In the genomic region with DNA sequence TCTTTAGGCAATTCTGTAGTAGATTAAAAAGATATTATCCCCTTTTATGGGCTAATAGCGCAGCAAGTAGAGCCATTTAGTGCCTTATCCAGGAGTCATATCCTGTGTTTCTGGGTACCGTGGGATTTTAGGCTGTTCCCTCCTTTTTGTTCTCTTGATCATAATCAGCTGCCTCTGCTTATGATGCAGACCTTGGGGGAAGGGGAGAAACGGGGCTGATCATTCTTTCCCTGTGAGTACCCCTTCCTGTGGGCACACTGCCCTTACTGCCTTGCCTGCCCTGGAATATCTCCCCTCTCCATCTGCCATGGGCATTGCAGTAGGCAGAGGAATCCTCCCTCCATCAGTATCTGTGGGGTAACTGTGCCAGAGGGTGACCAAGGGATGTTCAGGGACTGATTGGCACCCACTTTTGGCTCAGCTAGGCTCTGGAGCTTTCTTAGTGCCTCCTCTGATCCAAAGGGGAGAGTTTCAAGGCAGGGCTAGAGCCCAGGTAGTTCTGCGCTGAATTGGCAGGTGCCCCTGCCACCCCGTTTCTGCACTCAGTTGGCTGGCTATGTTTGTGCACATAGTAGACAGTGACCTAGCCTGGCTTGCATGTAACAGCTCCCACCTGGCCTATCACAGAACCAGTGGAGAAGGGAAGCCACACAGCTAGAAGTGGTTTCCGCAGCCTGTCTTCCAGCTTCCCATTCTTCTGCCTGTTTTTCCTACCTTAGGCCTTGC, we compare ENCODE assay signal across 7 cellular contexts.
DNase-seq lines count a peak whose midpoint lies in the region; ATAC-seq and TF ChIP-seq lines count a peak whose summit lies in the region.

No MANE protein-coding gene starts in this region.

- H3K4me3 ChIP-seq in foreskin fibroblast (ENCODE audit: low read depth in 1 of 2, low read length in 2 of 2): no peak overlapping the region

- no peaks in the 10 kb centered on the region for H3K27me3 Mint-ChIP-seq in effector memory CD8-positive, alpha-beta T cell
- H3K27me3 Mint-ChIP-seq in activated naive CD8-positive, alpha-beta T cell treated with anti-CD3 and anti-CD28 coated beads for 36 hours: no peaks in the 10 kb centered on the region

- TF ChIP-seq CTCF in foreskin fibroblast (IDR thresholded peaks at IDR 0.05; ENCODE audit: low read depth, low read length): no peak

- peak; percentile 62 for DNase-seq in RPMI7951 (ENCODE audit: low read depth)
- DNase-seq in foreskin fibroblast: peak; percentile 88 to 92
- DNase-seq in stromal cell of bone marrow (ENCODE audit: low read depth): peak; percentile 67
- DNase-seq in effector memory CD8-positive, alpha-beta T cell: no peak
- no peak for DNase-seq in putamen (ENCODE audit: low spot score)
- no peak for DNase-seq in activated naive CD8-positive, alpha-beta T cell treated with anti-CD3 and anti-CD28 coated beads for 36 hours

- peak; percentile 29 for ATAC-seq in GM21723 (IDR thresholded peaks at IDR 0.05; ENCODE audit: unreplicated experiment)
- ATAC-seq in effector memory CD8-positive, alpha-beta T cell (replicated peaks): no peak

- H3K9me3 Mint-ChIP-seq in effector memory CD8-positive, alpha-beta T cell: no peaks in the 10 kb centered on the region
- no peaks in the 10 kb centered on the region for H3K9me3 Mint-ChIP-seq in activated naive CD8-positive, alpha-beta T cell treated with anti-CD3 and anti-CD28 coated beads for 36 hours

- H3K36me3 Mint-ChIP-seq in effector memory CD8-positive, alpha-beta T cell (ENCODE audit: insufficient read depth): peaks cover 21% of the 10 kb centered on the region
- H3K36me3 Mint-ChIP-seq in activated naive CD8-positive, alpha-beta T cell treated with anti-CD3 and anti-CD28 coated beads for 36 hours: peaks cover 7% of the 10 kb centered on the region

- H3K4me1 Mint-ChIP-seq in effector memory CD8-positive, alpha-beta T cell (ENCODE audit: low read depth in 2 of 2): no peaks in the 10 kb centered on the region
- peaks cover 6% of the 10 kb centered on the region for H3K4me1 Mint-ChIP-seq in activated naive CD8-positive, alpha-beta T cell treated with anti-CD3 and anti-CD28 coated beads for 36 hours

- no peak overlapping the region for H3K4me3 Mint-ChIP-seq in effector memory CD8-positive, alpha-beta T cell
- no peak overlapping the region for H3K4me3 Mint-ChIP-seq in activated naive CD8-positive, alpha-beta T cell treated with anti-CD3 and anti-CD28 coated beads for 36 hours

- H3K27ac Mint-ChIP-seq in effector memory CD8-positive, alpha-beta T cell: peak overlapping the region in 1 of 2 donors; percentile 21
- H3K27ac Mint-ChIP-seq in activated naive CD8-positive, alpha-beta T cell treated with anti-CD3 and anti-CD28 coated beads for 36 hours: no peak overlapping the region

Comparison
In these comparisons a context has a peak if more than half of its experiments do, and no peak if none do; other contexts are left out.
1. DNase-seq: peak in RPMI7951 (single experiment), foreskin fibroblast (2 of 2) and stromal cell of bone marrow (single experiment); none in effector memory CD8-positive, alpha-beta T cell (0 of 3), putamen (single experiment) and activated naive CD8-positive, alpha-beta T cell treated with anti-CD3 and anti-CD28 coated beads for 36 hours (single experiment).